In the genomic region with DNA sequence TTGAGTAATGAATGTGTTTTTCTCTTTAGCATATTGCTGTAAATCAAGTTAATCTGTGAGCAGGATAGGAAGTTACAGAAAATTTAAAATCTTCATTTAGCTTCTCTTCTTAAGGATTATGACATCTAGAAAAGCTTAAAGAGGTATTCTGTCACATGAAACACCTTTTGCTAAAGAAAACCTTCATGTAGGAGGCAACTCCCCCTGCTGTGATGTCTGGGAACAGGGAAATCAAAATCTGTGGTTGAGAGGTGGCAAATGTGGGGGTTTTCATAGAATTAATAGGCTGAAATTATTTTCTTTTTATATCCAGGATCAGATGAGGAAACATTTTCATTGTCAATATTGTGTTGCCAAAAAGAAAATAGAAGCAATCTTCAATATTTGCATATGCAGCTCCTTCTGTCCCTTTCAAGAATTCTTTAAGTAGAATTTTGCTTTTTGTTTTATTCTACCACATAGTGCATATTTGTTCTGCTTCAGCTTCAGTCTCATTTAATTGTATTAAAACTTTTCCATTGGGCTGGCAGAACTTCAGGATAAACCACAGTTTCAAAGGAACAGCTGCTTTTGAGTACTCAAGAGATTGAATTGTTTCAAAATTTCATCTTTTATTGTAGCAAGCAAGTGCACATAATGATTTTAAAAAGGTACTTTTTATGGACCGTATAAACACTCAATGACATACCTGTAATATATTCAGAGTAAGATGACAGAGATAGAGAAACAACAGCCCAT, we compare ENCODE assay signal across 8 cellular contexts.
DNase-seq lines count a peak whose midpoint lies in the region; ATAC-seq and TF ChIP-seq lines count a peak whose summit lies in the region.

No MANE protein-coding gene starts in this region.

- no peaks in the 10 kb centered on the region for H4K20me1 ChIP-seq in PC-9 (ENCODE audit: insufficient read depth)

- H3K4me1 ChIP-seq in PC-9 (replicated peaks; ENCODE audit: insufficient read depth): peaks cover 4% of the 10 kb centered on the region; the same call in 1 of the 2 replicates

- intact Hi-C loops in PC-9 (cut with micrococcal nuclease; ENCODE audit: unreplicated experiment): loop anchor here (1.0 to 5.0 kb wide), 5 partner anchors 127 to 478 kb away; no protein-coding TSS in a partner anchor

- CTCF ChIA-PET in activated CD4-positive, alpha-beta T cell treated with anti-CD3 and anti-CD28 coated beads, Interleukin-2, amount 10 ng/mL, durations not matched to agents 7 days and 5 days (lab: Charles Lee): interaction anchor here (0.6 to 0.8 kb wide), 2 partner anchors 10 to 75 kb away, joined by 3 read pairs; no protein-coding TSS in a partner anchor
- CTCF ChIA-PET in PC-9 (lab: Charles Lee): interaction anchor here (0.5 to 0.9 kb wide), 5 partner anchors 22 to 263 kb away, joined by 3 to 11 read pairs (median 6); no protein-coding TSS in a partner anchor

- H3K4me2 ChIP-seq in PC-9: no peak overlapping the region

- H3K36me3 ChIP-seq in PC-9 (ENCODE audit: low read depth): no peaks in the 10 kb centered on the region

- H2AFZ ChIP-seq in PC-9: no peak overlapping the region

- no peak overlapping the region for H3K4me3 Mint-ChIP-seq in activated CD4-positive, alpha-beta T cell treated with anti-CD3 and anti-CD28 coated beads, Interleukin-2, amount 10 ng/mL, durations not matched to agents 7 days and 5 days
- no peak overlapping the region for H3K4me3 Mint-ChIP-seq in osteocyte (ENCODE audit: unreplicated experiment)

- TF ChIP-seq CTCF in PC-9 (conservative IDR thresholded peaks at IDR 0.05) (peak; percentile 55), osteocyte (IDR thresholded peaks at IDR 0.05) (peak; percentile 48)

- H3K27ac Mint-ChIP-seq in activated CD4-positive, alpha-beta T cell treated with anti-CD3 and anti-CD28 coated beads, Interleukin-2, amount 10 ng/mL, durations not matched to agents 7 days and 5 days: peak overlapping the region; percentile 23
- no peak overlapping the region for H3K27ac Mint-ChIP-seq in osteocyte (ENCODE audit: unreplicated experiment)

- DNase-seq in activated CD4-positive, alpha-beta T cell treated with anti-CD3 and anti-CD28 coated beads, Interleukin-2, amount 10 ng/mL, durations not matched to agents 7 days and 5 days: peak; percentile 25
- no peak for DNase-seq in activated CD4-positive, alpha-beta T cell treated with anti-CD3 and anti-CD28 coated beads, Interleukin-2, amount 50 U/mL, for 48 hours
- DNase-seq in PC-9 (peak in 1 of 2 experiments; percentile 14), epithelial cell of prostate (ENCODE audit: low read depth, low spot score) (no peak), osteocyte (ENCODE audit: extremely low spot score, unreplicated experiment) (no peak)

- ATAC-seq in HG03196 (IDR thresholded peaks at IDR 0.05; ENCODE audit: unreplicated experiment) (no peak), GM21825 (IDR thresholded peaks at IDR 0.05; ENCODE audit: unreplicated experiment) (no peak), GM19324 (IDR thresholded peaks at IDR 0.05; ENCODE audit: low FRiP score, unreplicated experiment) (no peak)

- no peaks in the 10 kb centered on the region for H3K9me2 ChIP-seq in PC-9 (ENCODE audit: insufficient read depth)

- H3K27me3 ChIP-seq in PC-9 (ENCODE audit: insufficient read depth, low read depth): no peaks in the 10 kb centered on the region

- no peaks in the 10 kb centered on the region for H3K27me3 Mint-ChIP-seq in activated CD4-positive, alpha-beta T cell treated with anti-CD3 and anti-CD28 coated beads, Interleukin-2, amount 10 ng/mL, durations not matched to agents 7 days and 5 days
- H3K27me3 Mint-ChIP-seq in osteocyte (ENCODE audit: unreplicated experiment): no peaks in the 10 kb centered on the region

- no peaks in the 10 kb centered on the region for H3K79me2 ChIP-seq in PC-9 (ENCODE audit: low read depth)

- no peaks in the 10 kb centered on the region for H3K9me3 ChIP-seq in PC-9 (ENCODE audit: insufficient read depth, low read depth)

- H3K27ac ChIP-seq in PC-9: no peak overlapping the region
- H3K27ac ChIP-seq in epithelial cell of prostate: peak overlapping the region; percentile 99

- H3K4me3 ChIP-seq in PC-9: no peak overlapping the region

- H3F3A ChIP-seq in PC-9 (ENCODE audit: insufficient read depth, low read depth): no peaks in the 10 kb centered on the region

- H3K9me3 Mint-ChIP-seq in activated CD4-positive, alpha-beta T cell treated with anti-CD3 and anti-CD28 coated beads, Interleukin-2, amount 10 ng/mL, durations not matched to agents 7 days and 5 days: peaks cover 3% of the 10 kb centered on the region
- no peaks in the 10 kb centered on the region for H3K9me3 Mint-ChIP-seq in osteocyte (ENCODE audit: unreplicated experiment)

- peaks cover 1% of the 10 kb centered on the region for H3K36me3 Mint-ChIP-seq in activated CD4-positive, alpha-beta T cell treated with anti-CD3 and anti-CD28 coated beads, Interleukin-2, amount 10 ng/mL, durations not matched to agents 7 days and 5 days (ENCODE audit: low read depth)
- H3K36me3 Mint-ChIP-seq in osteocyte (ENCODE audit: unreplicated experiment): no peaks in the 10 kb centered on the region

- peaks cover 37% of the 10 kb centered on the region for H3K4me1 Mint-ChIP-seq in activated CD4-positive, alpha-beta T cell treated with anti-CD3 and anti-CD28 coated beads, Interleukin-2, amount 10 ng/mL, durations not matched to agents 7 days and 5 days
- H3K4me1 Mint-ChIP-seq in osteocyte (ENCODE audit: unreplicated experiment): peaks cover 7% of the 10 kb centered on the region

- BruUV-seq in PC-9 (replicated peaks; lab: Mats Ljungman, UMichigan): no TSS peak

- POLR2A ChIA-PET in activated CD4-positive, alpha-beta T cell treated with anti-CD3 and anti-CD28 coated beads, Interleukin-2, amount 10 ng/mL, durations not matched to agents 7 days and 5 days (lab: Charles Lee): no interaction called here
- POLR2A ChIA-PET in PC-9 (lab: Charles Lee; ENCODE audit: unreplicated experiment): interaction anchor here (0.6 kb wide), 2 partner anchors 53 to 238 kb away, joined by 4 to 11 read pairs; no protein-coding TSS in a partner anchor
